ENCODE assay signal across 8 cellular contexts in genomic region chr7:66100408-66101050, GRCh38. TPM values are rescaled to one million over a fixed set of nuclear protein-coding genes. Genes with fewer than 3 reads are reported as not detected.
DNase-seq lines count a peak whose midpoint lies in the region; ATAC-seq lines count a peak whose summit lies in the region.

No MANE protein-coding gene starts in this region.

- no peak for DNase-seq in activated naive CD4-positive, alpha-beta T cell (lab: John Stamatoyannopoulos, UW)
- DNase-seq in T-cell, result no peak
- no peak for DNase-seq in stimulated activated CD4-positive, alpha-beta T cell treated with anti-CD3 and anti-CD28 coated beads, Interleukin-4, amount 100 ng/mL, for 1 hour
- DNase-seq in G401 (ENCODE audit: low spot score), result no peak

- H3K4me1 ChIP-seq in subcutaneous abdominal adipose tissue (ENCODE audit: control insufficient read depth in 5 of 5, insufficient read depth in 5 of 5, low read length in 5 of 5), result peaks cover 0 to 14% (median 12%) of the 10 kb centered on the region in 5 donors

- no peaks in the 10 kb centered on the region for H3K27me3 ChIP-seq in subcutaneous abdominal adipose tissue (ENCODE audit: control insufficient read depth in 5 of 5, insufficient read depth in 4 of 5, low read length in 5 of 5)

- H3K9me3 Mint-ChIP-seq in activated naive CD4-positive, alpha-beta T cell treated with anti-CD3 and anti-CD28 coated beads, Interleukin-2, amount 50 U/mL, for 24 hours, result no peaks in the 10 kb centered on the region
- H3K9me3 Mint-ChIP-seq in T-cell, result no peaks in the 10 kb centered on the region

- H3K36me3 Mint-ChIP-seq in activated naive CD4-positive, alpha-beta T cell treated with anti-CD3 and anti-CD28 coated beads, Interleukin-2, amount 50 U/mL, for 24 hours, result no peaks in the 10 kb centered on the region
- no peaks in the 10 kb centered on the region for H3K36me3 Mint-ChIP-seq in T-cell

- no peak for ATAC-seq in T-cell (replicated peaks in 1 of 4)
- no peak for ATAC-seq in HG03457 (IDR thresholded peaks at IDR 0.05; ENCODE audit: unreplicated experiment)

- H3K27ac Mint-ChIP-seq in activated naive CD4-positive, alpha-beta T cell treated with anti-CD3 and anti-CD28 coated beads, Interleukin-2, amount 50 U/mL, for 24 hours, result peak overlapping the region; percentile 80
- H3K27ac Mint-ChIP-seq in T-cell, result peak overlapping the region; percentile 91 to 96

- no peaks in the 10 kb centered on the region for H3K27me3 Mint-ChIP-seq in activated naive CD4-positive, alpha-beta T cell treated with anti-CD3 and anti-CD28 coated beads, Interleukin-2, amount 50 U/mL, for 24 hours
- H3K27me3 Mint-ChIP-seq in T-cell, result no peaks in the 10 kb centered on the region

- POLR2A ChIA-PET in T-cell (lab: Charles Lee), result no interaction called here

- H3K4me3 Mint-ChIP-seq in activated naive CD4-positive, alpha-beta T cell treated with anti-CD3 and anti-CD28 coated beads, Interleukin-2, amount 50 U/mL, for 24 hours, result peak overlapping the region; percentile 85
- H3K4me3 Mint-ChIP-seq in T-cell, result peak overlapping the region; percentile 77 to 87 (median 79)

- no peaks in the 10 kb centered on the region for H3K36me3 ChIP-seq in subcutaneous abdominal adipose tissue (ENCODE audit: control insufficient read depth in 5 of 5, insufficient read depth in 5 of 5, low read length in 5 of 5)

- peak overlapping the region in 1 of 5 donors; percentile 69 for H3K9ac ChIP-seq in subcutaneous abdominal adipose tissue (ENCODE audit: low read length in 5 of 5)

- CTCF ChIA-PET in T-cell (lab: Charles Lee), result interaction anchor here in 1 of 2 donors (0.6 kb wide), 1 partner anchor 78 kb away, joined by 5 read pairs; no protein-coding TSS in a partner anchor

- H3K27ac ChIP-seq in subcutaneous abdominal adipose tissue (ENCODE audit: low read depth, low read length), result no peak overlapping the region

- no peaks in the 10 kb centered on the region for H3K9me3 ChIP-seq in iPS-18c (ENCODE audit: control insufficient read depth, insufficient read depth, low read length)
- H3K9me3 ChIP-seq in subcutaneous abdominal adipose tissue (ENCODE audit: control insufficient read depth in 5 of 5, low read length in 5 of 5), result no peaks in the 10 kb centered on the region

- H3K4me1 Mint-ChIP-seq in activated naive CD4-positive, alpha-beta T cell treated with anti-CD3 and anti-CD28 coated beads, Interleukin-2, amount 50 U/mL, for 24 hours, result peaks cover 15% of the 10 kb centered on the region
- peaks cover 11 to 12% (median 11%) of the 10 kb centered on the region in 3 donors for H3K4me1 Mint-ChIP-seq in T-cell

- in situ Hi-C loops in G401 (cut with HindIII; ENCODE audit: low sequenced_read_pairs), result no loop called here

- H3K4me3 ChIP-seq in iPS-18c (ENCODE audit: insufficient read depth, low read depth, low read length), result peak overlapping the region; percentile 17; the same call in 1 of the 2 replicates
- peak overlapping the region; percentile 17 to 79 (median 63) for H3K4me3 ChIP-seq in subcutaneous abdominal adipose tissue (ENCODE audit: low read depth in 1 of 5, low read length in 5 of 5)

RNA-seq across cellular contexts. Expression of gene CRCP, which starts 14.1 kb away (rescaled TPM):
- total RNA-seq in T-cell, result 10 to 100 TPM; 29.9 to 33.7 (median 31.6) TPM
- total RNA-seq in G401 (2014; rRNA removed; shearing (Covaris generic)), result 58.0 and 80.2 TPM in 2 replicates

RNA-seq across cellular contexts. Expression of gene ASL, which starts 24.9 kb away (rescaled TPM):
- total RNA-seq in T-cell, result 10 to 100 TPM; 10.3 to 23.0 (median 18.5) TPM
- 58.7 and 64.5 TPM in 2 replicates for total RNA-seq in G401 (2014; rRNA removed; shearing (Covaris generic))
